8 cellular contexts compared by ENCODE assay signal in genomic region chr15:41971893-41972340, GRCh38. TPM values are rescaled to one million over a fixed set of nuclear protein-coding genes. Genes with fewer than 3 reads are reported as not detected.
DNase-seq lines count a peak whose midpoint lies in the region; ATAC-seq and TF ChIP-seq lines count a peak whose summit lies in the region.

No MANE protein-coding gene starts in this region.

- peak overlapping the region; percentile 77 for H3K4me2 ChIP-seq in KMS-11
- H3K4me2 ChIP-seq in mesenchymal stem cell (ENCODE audit: low read length, poor library complexity, severe bottlenecking), result peak overlapping the region; percentile 69

- WGBS in mesenchymal stem cell, result under 1% methylated on average over 24 of the region's 52 CpGs

- H3K36me3 ChIP-seq in KMS-11 (ENCODE audit: insufficient read depth), result no peaks in the 10 kb centered on the region
- peaks cover 0 to 6% of the 10 kb centered on the region in 2 experiments for H3K36me3 ChIP-seq in mesenchymal stem cell (ENCODE audit: control insufficient read depth in 1 of 2, insufficient read depth in 2 of 2, low read depth in 1 of 2, low read length in 2 of 2)

- peaks cover 33% of the 10 kb centered on the region for H3K4me1 ChIP-seq in KMS-11 (ENCODE audit: low read depth, poor library complexity, severe bottlenecking)
- H3K4me1 ChIP-seq in mesenchymal stem cell (ENCODE audit: control insufficient read depth, insufficient read depth, low read depth, low read length), result peaks cover 7% of the 10 kb centered on the region

- H3K4me3 ChIP-seq in GM08714 (ENCODE audit: low read length) (peak overlapping the region; percentile 94), KMS-11 (IDR thresholded peaks at IDR 0.05; ENCODE audit: insufficient read depth, low read depth, low read length) (no peak overlapping the region), mesenchymal stem cell (ENCODE audit: insufficient read depth in 1 of 2, low read depth in 1 of 2, low read length in 2 of 2) (peak overlapping the region; percentile 95 to 99)

- H3K4ac ChIP-seq in mesenchymal stem cell (ENCODE audit: low read depth in 1 of 2, low read length in 2 of 2), result peak overlapping the region; percentile 97 to 99

- no peaks in the 10 kb centered on the region for H3K79me1 ChIP-seq in mesenchymal stem cell (replicated peaks; ENCODE audit: low read length, poor library complexity, severe bottlenecking)

- peak overlapping the region; percentile 70 for H3K9ac ChIP-seq in KMS-11
- peak overlapping the region; percentile 90 for H3K9ac ChIP-seq in mesenchymal stem cell (ENCODE audit: low read length)

- TF ChIP-seq CTCF in KMS-11 (conservative IDR thresholded peaks at IDR 0.05; ENCODE audit: low read depth, low read length) (no peak), chondrocyte (IDR thresholded peaks at IDR 0.05) (no peak)

- H3K14ac ChIP-seq in mesenchymal stem cell (ENCODE audit: low read length in 2 of 2), result peak overlapping the region; percentile 65 to 94

- H4K20me1 ChIP-seq in KMS-11 (ENCODE audit: insufficient read depth), result no peaks in the 10 kb centered on the region

- DNase-seq in chondrocyte (ENCODE audit: low spot score) (no peak), mesenchymal stem cell (no peak), ureter (ENCODE audit: low spot score) (peak; percentile 44), dermis blood vessel endothelial cell (no peak), NAMALWA (ENCODE audit: low spot score) (no peak)

- peaks cover 28% of the 10 kb centered on the region; the same call in 1 of the 2 replicates for H3K79me2 ChIP-seq in KMS-11 (ENCODE audit: insufficient read depth, low read depth)

- ATAC-seq in GM21528 (IDR thresholded peaks at IDR 0.05; ENCODE audit: low FRiP score, unreplicated experiment), result peak; percentile 31

- peaks cover 2% of the 10 kb centered on the region for H3K27me3 Mint-ChIP-seq in chondrocyte (ENCODE audit: low read depth)

- H3K27me3 ChIP-seq in KMS-11 (ENCODE audit: insufficient read depth, low read depth), result no peaks in the 10 kb centered on the region
- peaks cover 0 to under 1% of the 10 kb centered on the region in 2 experiments for H3K27me3 ChIP-seq in mesenchymal stem cell (ENCODE audit: control insufficient read depth in 1 of 2, insufficient read depth in 1 of 2, low read length in 2 of 2)

- H3K4me3 Mint-ChIP-seq in chondrocyte (ENCODE audit: unreplicated experiment), result peak overlapping the region; percentile 85

- H4K91ac ChIP-seq in mesenchymal stem cell (ENCODE audit: low read length), result peak overlapping the region; percentile 94

- H2BK12ac ChIP-seq in mesenchymal stem cell (ENCODE audit: low read length in 2 of 2), result peak overlapping the region in 1 of 2 experiments; percentile 26

- H3K36me3 Mint-ChIP-seq in chondrocyte (ENCODE audit: low read depth), result no peaks in the 10 kb centered on the region

- no peaks in the 10 kb centered on the region for H3K9me3 Mint-ChIP-seq in chondrocyte (ENCODE audit: low read depth)

- H3K27ac ChIP-seq in KMS-11 (peak overlapping the region; percentile 57), mesenchymal stem cell (ENCODE audit: low read length, poor library complexity, severe bottlenecking) (peak overlapping the region; percentile 88)

- no peak overlapping the region for H2BK120ac ChIP-seq in mesenchymal stem cell (ENCODE audit: low read depth, low read length)

- H2AFZ ChIP-seq in KMS-11 (ENCODE audit: low read depth) (peak overlapping the region; percentile 90; the same call in 1 of the 2 replicates), mesenchymal stem cell (ENCODE audit: low read depth, low read length) (peak overlapping the region; percentile 95)

- H4K8ac ChIP-seq in mesenchymal stem cell (ENCODE audit: low read length), result peak overlapping the region; percentile 95

- H2BK5ac ChIP-seq in mesenchymal stem cell (ENCODE audit: low read depth, low read length, poor library complexity, severe bottlenecking), result peak overlapping the region; percentile 96

- H3K27ac Mint-ChIP-seq in chondrocyte (ENCODE audit: unreplicated experiment), result peak overlapping the region; percentile 73

- no peaks in the 10 kb centered on the region for H3K9me3 ChIP-seq in mesenchymal stem cell (ENCODE audit: control insufficient read depth, low read length)

- peak overlapping the region; percentile 96 to 98 for H3K18ac ChIP-seq in mesenchymal stem cell (ENCODE audit: low read depth in 1 of 2, low read length in 2 of 2)

- H3K4me1 Mint-ChIP-seq in chondrocyte (ENCODE audit: low read depth), result peaks cover 48% of the 10 kb centered on the region

- H2BK15ac ChIP-seq in mesenchymal stem cell (ENCODE audit: low read depth, poor library complexity, severe bottlenecking), result no peak overlapping the region

- H3K23ac ChIP-seq in mesenchymal stem cell (ENCODE audit: low read length in 2 of 2), result peak overlapping the region; percentile 79 to 85

- H2AK5ac ChIP-seq in mesenchymal stem cell (ENCODE audit: low read length, severe bottlenecking), result peak overlapping the region; percentile 85

RNA-seq across cellular contexts. Expression of gene EHD4, which starts 0.4 kb away (rescaled TPM):
- 23.2 to 23.9 TPM (median 23.8 TPM) in 3 replicates for total RNA-seq in chondrocyte
- 16.3 TPM for polyA plus RNA-seq in mesenchymal stem cell (2013, experiment 1 of 2)
- polyA plus RNA-seq in mesenchymal stem cell (2013, experiment 2 of 2), result 16.0 TPM
- total RNA-seq in ureter, result 64.1 TPM
- total RNA-seq in dermis blood vessel endothelial cell, result 84.4 and 128 TPM in 2 replicates

RNA-seq across cellular contexts. Expression of gene PLA2G4E, which starts 48.9 kb away (rescaled TPM):
- total RNA-seq in chondrocyte (not detected in 3 replicates), ureter (0.34 TPM), dermis blood vessel endothelial cell (not detected in 2 replicates)
- polyA plus RNA-seq in mesenchymal stem cell (2013, experiment 1 of 2), result not detected
- not detected for polyA plus RNA-seq in mesenchymal stem cell (2013, experiment 2 of 2)
